8 cellular contexts compared by ENCODE assay signal in genomic region chr22:30309981-30310672, GRCh38. TPM values are rescaled to one million over a fixed set of nuclear protein-coding genes. Genes with fewer than 3 reads are reported as not detected.
DNase-seq lines count a peak whose midpoint lies in the region; ATAC-seq, FAIRE-seq and TF ChIP-seq lines count a peak whose summit lies in the region.

No MANE protein-coding gene starts in this region.

- H3K9me3 Mint-ChIP-seq in brain (no peaks in the 10 kb centered on the region), naive B cell (no peaks in the 10 kb centered on the region)

- H3K27ac Mint-ChIP-seq in brain: peak overlapping the region; percentile 15 to 91 (median 79)
- H3K27ac Mint-ChIP-seq in naive B cell: peak overlapping the region; percentile 89 to 98 (median 98)

- TF ChIP-seq POLR2A in GM12891 (IDR thresholded peaks at IDR 0.05; ENCODE audit: low read depth, low read length): no peak

- H3K27me3 Mint-ChIP-seq in brain (no peaks in the 10 kb centered on the region), naive B cell (no peaks in the 10 kb centered on the region)

- FAIRE-seq in GM12891 (lab: Jason Lieb, UNC): peak; percentile 90

- TF ChIP-seq CTCF in brain (conservative IDR thresholded peaks at IDR 0.05): no peak

- H3K4me1 Mint-ChIP-seq in brain: peaks cover 75% of the 10 kb centered on the region
- H3K4me1 Mint-ChIP-seq in naive B cell: peaks cover 85 to 100% (median 96%) of the 10 kb centered on the region in 3 donors

- ATAC-seq in naive B cell (ENCODE audit: low read depth in 2 of 2) (peak; percentile 27 to 29), HG03039 (IDR thresholded peaks at IDR 0.05; ENCODE audit: unreplicated experiment) (no peak), GM21576 (IDR thresholded peaks at IDR 0.05; ENCODE audit: unreplicated experiment) (no peak)

- DNase-seq in GM12891 (ENCODE audit: insufficient read length, low spot score) (no peak), KBM-7 (peak; percentile 42), naive B cell (no peak), DMS 273 treated with DMSO at 0.1 percent for 48 hours (lab: John Stamatoyannopoulos, UW) (no peak)
- no peak for DNase-seq in stimulated activated CD4-positive, alpha-beta T cell treated with anti-CD3 and anti-CD28 coated beads, Interleukin-1b, Interleukin-23, amount 100 ng/mL, for 48 hours

- in situ Hi-C loops in KBM-7 (cut with MboI; ENCODE audit: low pct_unique_long_range_greater_than_20kb, low sequenced_read_pairs): no loop called here

- H3K36me3 Mint-ChIP-seq in brain (peaks cover 5% of the 10 kb centered on the region), naive B cell (peaks cover 0 to 4% of the 10 kb centered on the region in 2 donors)

- H3K4me3 Mint-ChIP-seq in brain: peak overlapping the region in 1 of 5 experiments; percentile 16
- peak overlapping the region; percentile 68 to 89 (median 77) for H3K4me3 Mint-ChIP-seq in naive B cell

TF ChIP-seq in GM12891, 5 proteins besides CTCF, POLR2A, EP300 and RAD21:
- TF ChIP-seq PAX5 (IDR thresholded peaks at IDR 0.05; ENCODE audit: insufficient read depth, low read length, severe bottlenecking): no peak
- TF ChIP-seq POLR2AphosphoS5 (IDR thresholded peaks at IDR 0.05; ENCODE audit: low read depth, low read length): no peak
- TF ChIP-seq TAF1 (IDR thresholded peaks at IDR 0.05; ENCODE audit: low read depth, low read length): no peak
- no peak for TF ChIP-seq POU2F2 (IDR thresholded peaks at IDR 0.05; ENCODE audit: low read depth, low read length)
- TF ChIP-seq SPI1 (IDR thresholded peaks at IDR 0.05; ENCODE audit: low read depth, low read length): peak; percentile 78

RNA-seq across cellular contexts. Expression of gene TBC1D10A, which starts 16.6 kb away (rescaled TPM):
- polyA plus RNA-seq in GM12891 (2012; ENCODE audit: low read depth, missing spikeins): 12.7 TPM
- polyA plus RNA-seq in brain (ENCODE audit: insufficient read depth, low read depth, low replicate concordance): 13.6 TPM
- polyA plus RNA-seq in naive B cell (ENCODE audit: low read depth in 6 of 6): 10 to 100 TPM; 39.9 to 54.0 (median 40.7) TPM

RNA-seq across cellular contexts. Expression of gene CASTOR1, which starts 20.8 kb away (rescaled TPM):
- 4.6 TPM for polyA plus RNA-seq in GM12891 (2012; ENCODE audit: low read depth, missing spikeins)
- polyA plus RNA-seq in brain (ENCODE audit: insufficient read depth, low read depth, low replicate concordance) (6.8 TPM), naive B cell (ENCODE audit: low read depth in 6 of 6) (10 to 100 TPM in 5 of 6 donors, not detected in 1; 11.0 to 18.5 (median 14.7) TPM)

RNA-seq across cellular contexts. Expression of gene OSM, which starts 43.5 kb away (rescaled TPM):
- 0.28 TPM for polyA plus RNA-seq in GM12891 (2012; ENCODE audit: low read depth, missing spikeins)
- polyA plus RNA-seq in brain (ENCODE audit: insufficient read depth, low read depth, low replicate concordance): not detected
- 1 to 10 TPM in 5 of 6 donors, under 1 TPM in 1; 0.66 to 4.7 (median 1.3) TPM for polyA plus RNA-seq in naive B cell (ENCODE audit: low read depth in 6 of 6)

RNA-seq across cellular contexts. Expression of gene SF3A1, which starts 46.6 kb away (rescaled TPM):
- polyA plus RNA-seq in GM12891 (2012; ENCODE audit: low read depth, missing spikeins): 69.6 TPM
- polyA plus RNA-seq in brain (ENCODE audit: insufficient read depth, low read depth, low replicate concordance): 205 TPM
- polyA plus RNA-seq in naive B cell (ENCODE audit: low read depth in 6 of 6): 100 to 1,000 TPM in 1 of 6 donors, 10 to 100 TPM in 5; 34.1 to 110 (median 80.3) TPM

RNA-seq across cellular contexts. Expression of gene CCDC157, which starts 46.7 kb away (rescaled TPM):
- polyA plus RNA-seq in GM12891 (2012; ENCODE audit: low read depth, missing spikeins): 0.69 TPM
- polyA plus RNA-seq in brain (ENCODE audit: insufficient read depth, low read depth, low replicate concordance) (5.1 TPM), naive B cell (ENCODE audit: low read depth in 6 of 6) (1 to 10 TPM in 3 of 6 donors, under 1 TPM in 2, not detected in 1; 0.47 to 2.6 (median 1.6) TPM)

Comparison
In these comparisons a context has a peak if more than half of its experiments do, and no peak if none do; other contexts are left out.
1. ATAC-seq: peak in naive B cell (2 of 2); none in HG03039 (single experiment) and GM21576 (single experiment).